In the genomic region with DNA sequence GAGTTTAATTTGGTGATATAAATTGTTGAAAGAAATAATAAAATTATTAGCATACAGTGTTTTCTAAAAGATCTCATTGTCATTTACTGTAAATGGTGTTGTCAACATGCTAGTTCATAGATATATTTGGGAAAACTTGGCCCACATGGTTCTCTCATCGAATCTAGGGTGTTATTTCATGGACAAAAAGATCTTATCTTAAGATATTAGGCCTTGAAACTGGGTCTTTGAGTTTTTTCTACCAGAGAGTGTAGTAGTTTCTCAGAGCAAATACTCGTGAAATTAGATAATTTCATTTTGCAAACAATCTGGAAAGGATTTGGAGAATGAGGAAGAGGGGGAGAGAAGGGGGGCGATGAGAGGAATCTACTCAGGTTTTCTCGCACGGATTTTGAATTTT, we compare ENCODE assay signal across 28 cellular contexts.
"Had no signal": no experiment of that assay in that cellular context is flagged by ENCODE, and none has a peak within 500 bp of the region (broad histone marks: within the 10 kb centered on the region; RNA-seq: fewer than 3 reads in every experiment).

No MANE protein-coding gene starts in this region.

- H3K36me3 Mint-ChIP-seq: stimulated activated effector memory CD8-positive, alpha-beta T cell treated with anti-CD3 and anti-CD28 coated beads, Interleukin-12 subunit alpha, Interleukin-12 subunit beta, amount 100 ng/mL, for 72 hours; stimulated activated memory B cell treated with anti-CD40 and anti-IgM and Interleukin-4, amounts not matched to agents 10 μg/mL and 1 μg/mL and 100 μg/mL, for 72 hours; stimulated activated naive B cell treated with anti-CD40 and anti-IgM and Interleukin-4, amounts not matched to agents 10 μg/mL and 1 μg/mL and 100 μg/mL, for 72 hours had no signal

- H3K4me3 ChIP-seq: stomach, suprapubic skin, testis, thoracic aorta, thyroid gland, tibial artery, tibial nerve, transverse colon, upper lobe of left lung, upper lobe of right lung, uterus, vagina had no signal

- H3K4me1 Mint-ChIP-seq: stimulated activated effector memory CD8-positive, alpha-beta T cell treated with anti-CD3 and anti-CD28 coated beads, Interleukin-12 subunit alpha, Interleukin-12 subunit beta, amount 100 ng/mL, for 72 hours; stimulated activated memory B cell treated with anti-CD40 and anti-IgM and Interleukin-4, amounts not matched to agents 10 μg/mL and 1 μg/mL and 100 μg/mL, for 72 hours; stimulated activated naive B cell treated with anti-CD40 and anti-IgM and Interleukin-4, amounts not matched to agents 10 μg/mL and 1 μg/mL and 100 μg/mL, for 72 hours; stimulated activated naive CD8-positive, alpha-beta T cell treated with anti-CD3 and anti-CD28 coated beads, Interleukin-15, amount 100 ng/mL, for 72 hours had no signal

- H3K9me3 Mint-ChIP-seq: stimulated activated effector memory CD8-positive, alpha-beta T cell treated with anti-CD3 and anti-CD28 coated beads, Interleukin-12 subunit alpha, Interleukin-12 subunit beta, amount 100 ng/mL, for 72 hours; stimulated activated memory B cell treated with anti-CD40 and anti-IgM and Interleukin-4, amounts not matched to agents 10 μg/mL and 1 μg/mL and 100 μg/mL, for 72 hours; stimulated activated naive B cell treated with anti-CD40 and anti-IgM and Interleukin-4, amounts not matched to agents 10 μg/mL and 1 μg/mL and 100 μg/mL, for 72 hours; stimulated activated naive CD8-positive, alpha-beta T cell treated with anti-CD3 and anti-CD28 coated beads, Interleukin-15, amount 100 ng/mL, for 72 hours had no signal

- H3K27me3 Mint-ChIP-seq: stimulated activated memory B cell treated with anti-CD40 and anti-IgM and Interleukin-4, amounts not matched to agents 10 μg/mL and 1 μg/mL and 100 μg/mL, for 72 hours; stimulated activated naive B cell treated with anti-CD40 and anti-IgM and Interleukin-4, amounts not matched to agents 10 μg/mL and 1 μg/mL and 100 μg/mL, for 72 hours; stimulated activated naive CD8-positive, alpha-beta T cell treated with anti-CD3 and anti-CD28 coated beads, Interleukin-15, amount 100 ng/mL, for 72 hours; stimulated activated naive CD8-positive, alpha-beta T cell treated with anti-CD3 and anti-CD28 coated beads, Interleukin-15, Interleukin-2, amounts not matched to agents 100 ng/mL and 50 ng/mL, for 24 hours; type B pancreatic cell had no signal

- DNase-seq: stimulated activated CD4-positive, alpha-beta T cell treated with anti-CD3 and anti-CD28 coated beads, Interleukin-2, amount 100 ng/mL, for 48 hours; stimulated activated CD4-positive, alpha-beta T cell treated with anti-CD3 and anti-CD28 coated beads, Interleukin-4, amount 100 ng/mL, for 1 hour; stimulated activated CD4-positive, alpha-beta T cell treated with anti-CD3 and anti-CD28 coated beads, Interleukin-4, amount 100 ng/mL, for 24 hours; stimulated activated CD4-positive, alpha-beta T cell treated with anti-CD3 and anti-CD28 coated beads, Interleukin-4, amount 100 ng/mL, for 4 hours; stimulated activated CD8-positive, alpha-beta memory T cell treated with anti-CD3 and anti-CD28 coated beads, Interleukin-4, amount 100 ng/mL, for 48 hours; stimulated activated naive B cell treated with anti-CD40 and anti-IgM and Interleukin-4, amounts not matched to agents 10 μg/mL and 1 μg/mL and 100 μg/mL, for 72 hours; stimulated activated naive CD4-positive, alpha-beta T cell; stimulated activated naive CD4-positive, alpha-beta T cell treated with Interleukin-2 at 50 U/mL for 16 hours; stimulated activated naive CD8-positive, alpha-beta T cell treated with anti-CD3 and anti-CD28 coated beads, Interleukin-15, amount 100 ng/mL, for 72 hours; stimulated activated naive CD8-positive, alpha-beta T cell treated with anti-CD3 and anti-CD28 coated beads, Interleukin-15, Interleukin-2, amounts not matched to agents 100 U/mL and 50 U/mL, for 24 hours; stomach; substantia nigra; testis; thyroid gland; tibial artery; transverse colon; trophoblast cell; upper lobe of left lung; upper lobe of right lung; uterus had no signal

- H3K27ac Mint-ChIP-seq: stimulated activated effector memory CD8-positive, alpha-beta T cell treated with anti-CD3 and anti-CD28 coated beads, Interleukin-12 subunit alpha, Interleukin-12 subunit beta, amount 100 ng/mL, for 72 hours; stimulated activated memory B cell treated with anti-CD40 and anti-IgM and Interleukin-4, amounts not matched to agents 10 μg/mL and 1 μg/mL and 100 μg/mL, for 72 hours; stimulated activated naive B cell treated with anti-CD40 and anti-IgM and Interleukin-4, amounts not matched to agents 10 μg/mL and 1 μg/mL and 100 μg/mL, for 72 hours; stimulated activated naive CD8-positive, alpha-beta T cell treated with anti-CD3 and anti-CD28 coated beads, Interleukin-15, amount 100 ng/mL, for 72 hours; stimulated activated naive CD8-positive, alpha-beta T cell treated with anti-CD3 and anti-CD28 coated beads, Interleukin-15, Interleukin-2, amounts not matched to agents 100 ng/mL and 50 ng/mL, for 24 hours; type B pancreatic cell had no signal

- H3K27ac ChIP-seq: stomach, suprapubic skin, testis, thoracic aorta, thyroid gland, tibial artery, tibial nerve, transverse colon, upper lobe of left lung, upper lobe of right lung, uterus, vagina had no signal

- H3K27me3 ChIP-seq: stomach, suprapubic skin, testis, thyroid gland, tibial artery, tibial nerve, transverse colon, upper lobe of right lung, uterus, vagina had no signal

- H3K4me1 ChIP-seq: suprapubic skin, testis, thyroid gland, tibial artery, tibial nerve, upper lobe of left lung, upper lobe of right lung, uterus, vagina had no signal

- H3K4me3 Mint-ChIP-seq: stimulated activated effector memory CD8-positive, alpha-beta T cell treated with anti-CD3 and anti-CD28 coated beads, Interleukin-12 subunit alpha, Interleukin-12 subunit beta, amount 100 ng/mL, for 72 hours; stimulated activated memory B cell treated with anti-CD40 and anti-IgM and Interleukin-4, amounts not matched to agents 10 μg/mL and 1 μg/mL and 100 μg/mL, for 72 hours; stimulated activated naive B cell treated with anti-CD40 and anti-IgM and Interleukin-4, amounts not matched to agents 10 μg/mL and 1 μg/mL and 100 μg/mL, for 72 hours; stimulated activated naive CD8-positive, alpha-beta T cell treated with anti-CD3 and anti-CD28 coated beads, Interleukin-15, amount 100 ng/mL, for 72 hours; stimulated activated naive CD8-positive, alpha-beta T cell treated with anti-CD3 and anti-CD28 coated beads, Interleukin-15, Interleukin-2, amounts not matched to agents 100 ng/mL and 50 ng/mL, for 24 hours; type B pancreatic cell had no signal

- H3K9me3 ChIP-seq: stomach, suprapubic skin, testis, thoracic aorta, thyroid gland, tibial artery, tibial nerve, transverse colon, upper lobe of left lung, upper lobe of right lung, uterus, vagina had no signal

- ATAC-seq: stimulated activated effector memory CD8-positive, alpha-beta T cell treated with anti-CD3 and anti-CD28 coated beads, Interleukin-12 subunit alpha, Interleukin-12 subunit beta, amount 100 ng/mL, for 72 hours; stimulated activated memory B cell treated with anti-CD40 and anti-IgM and Interleukin-4, amounts not matched to agents 10 μg/mL and 1 μg/mL and 100 μg/mL, for 72 hours; stimulated activated naive B cell treated with anti-CD40 and anti-IgM and Interleukin-4, amounts not matched to agents 10 μg/mL and 1 μg/mL and 100 μg/mL, for 72 hours; stimulated activated naive CD8-positive, alpha-beta T cell treated with anti-CD3 and anti-CD28 coated beads, Interleukin-15, amount 100 ng/mL, for 72 hours; stimulated activated naive CD8-positive, alpha-beta T cell treated with anti-CD3 and anti-CD28 coated beads, Interleukin-15, Interleukin-2, amounts not matched to agents 100 U/mL and 50 U/mL, for 24 hours; upper lobe of right lung had no signal

- H3K36me3 ChIP-seq: stomach, suprapubic skin, thoracic aorta, thyroid gland, tibial artery, tibial nerve, transverse colon, upper lobe of left lung, upper lobe of right lung, uterus, vagina had no signal
